ENCODE assay signal across 1 cellular context in the genomic region with DNA sequence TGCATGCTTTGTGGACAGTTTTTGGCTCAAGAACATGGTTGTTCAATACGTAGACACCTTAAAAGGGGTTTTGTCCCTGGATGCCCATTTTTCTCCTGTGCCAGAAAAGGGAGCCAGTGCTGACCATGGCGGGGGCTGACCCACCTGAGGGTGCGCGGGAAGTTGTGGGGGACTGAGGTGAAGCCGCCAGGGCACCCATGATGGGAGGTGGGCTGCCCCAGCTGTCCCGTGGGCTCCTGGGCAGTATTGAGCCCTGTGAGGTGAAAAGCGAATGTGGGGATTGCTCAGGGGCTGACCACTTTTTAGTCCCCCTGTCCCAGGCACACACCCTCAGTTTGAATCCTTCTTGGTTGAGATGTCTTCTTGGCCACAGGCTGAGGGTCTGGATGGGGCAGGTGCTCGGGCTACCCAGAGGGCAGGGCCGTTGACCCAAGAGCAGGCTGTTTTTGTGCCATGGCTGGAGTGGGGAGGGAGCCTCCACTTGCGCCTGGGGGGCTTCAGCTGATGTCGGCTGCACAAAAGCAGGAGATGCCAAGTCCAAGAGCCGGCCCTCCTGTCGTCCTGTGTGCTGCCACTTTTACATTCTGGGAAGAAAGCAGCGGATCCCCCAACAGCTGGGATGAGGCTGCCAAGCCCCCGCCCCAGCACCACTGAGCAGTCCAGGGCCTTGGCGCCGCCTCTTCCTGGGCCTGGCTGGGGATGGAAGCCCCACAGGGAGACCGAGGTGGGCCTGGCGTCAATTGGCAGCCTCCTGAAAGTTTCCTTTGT.
A peak's percentile ranks its signal among the peaks of the same experiment; 100 is the strongest.
TF ChIP-seq lines count a peak whose summit lies in the region.

No MANE protein-coding gene starts in this region.

TF ChIP-seq in HepG2, 621 proteins besides CTCF, POLR2A, EP300 and RAD21:
- TF ChIP-seq, protein P1, sequence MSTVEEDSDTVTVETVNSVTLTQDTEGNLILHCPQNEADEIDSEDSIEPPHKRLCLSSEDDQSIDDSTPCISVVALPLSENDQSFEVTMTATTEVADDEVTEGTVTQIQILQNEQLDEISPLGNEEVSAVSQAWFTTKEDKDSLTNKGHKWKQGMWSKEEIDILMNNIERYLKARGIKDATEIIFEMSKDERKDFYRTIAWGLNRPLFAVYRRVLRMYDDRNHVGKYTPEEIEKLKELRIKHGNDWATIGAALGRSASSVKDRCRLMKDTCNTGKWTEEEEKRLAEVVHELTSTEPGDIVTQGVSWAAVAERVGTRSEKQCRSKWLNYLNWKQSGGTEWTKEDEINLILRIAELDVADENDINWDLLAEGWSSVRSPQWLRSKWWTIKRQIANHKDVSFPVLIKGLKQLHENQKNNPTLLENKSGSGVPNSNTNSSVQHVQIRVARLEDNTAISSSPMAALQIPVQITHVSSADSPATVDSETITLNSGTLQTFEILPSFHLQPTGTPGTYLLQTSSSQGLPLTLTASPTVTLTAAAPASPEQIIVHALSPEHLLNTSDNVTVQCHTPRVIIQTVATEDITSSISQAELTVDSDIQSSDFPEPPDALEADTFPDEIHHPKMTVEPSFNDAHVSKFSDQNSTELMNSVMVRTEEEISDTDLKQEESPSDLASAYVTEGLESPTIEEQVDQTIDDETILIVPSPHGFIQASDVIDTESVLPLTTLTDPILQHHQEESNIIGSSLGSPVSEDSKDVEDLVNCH (CRISPR knock-in tag; IDR thresholded peaks at IDR 0.05): no peak
- no peak for TF ChIP-seq RCOR2 (CRISPR knock-in tag; IDR thresholded peaks at IDR 0.05)
- TF ChIP-seq AGO2 (optimal IDR thresholded peaks at IDR 0.05; ENCODE audit: low read depth, low read length): peak; percentile 52
- TF ChIP-seq MIER2 (CRISPR knock-in tag; IDR thresholded peaks at IDR 0.05): no peak
- TF ChIP-seq ZFY (CRISPR knock-in tag; IDR thresholded peaks at IDR 0.05): 0 out of 2 replicates have a peak, but pooled peaks have one; percentile 5
